ENCODE assay signal across 8 cellular contexts in the genomic region with DNA sequence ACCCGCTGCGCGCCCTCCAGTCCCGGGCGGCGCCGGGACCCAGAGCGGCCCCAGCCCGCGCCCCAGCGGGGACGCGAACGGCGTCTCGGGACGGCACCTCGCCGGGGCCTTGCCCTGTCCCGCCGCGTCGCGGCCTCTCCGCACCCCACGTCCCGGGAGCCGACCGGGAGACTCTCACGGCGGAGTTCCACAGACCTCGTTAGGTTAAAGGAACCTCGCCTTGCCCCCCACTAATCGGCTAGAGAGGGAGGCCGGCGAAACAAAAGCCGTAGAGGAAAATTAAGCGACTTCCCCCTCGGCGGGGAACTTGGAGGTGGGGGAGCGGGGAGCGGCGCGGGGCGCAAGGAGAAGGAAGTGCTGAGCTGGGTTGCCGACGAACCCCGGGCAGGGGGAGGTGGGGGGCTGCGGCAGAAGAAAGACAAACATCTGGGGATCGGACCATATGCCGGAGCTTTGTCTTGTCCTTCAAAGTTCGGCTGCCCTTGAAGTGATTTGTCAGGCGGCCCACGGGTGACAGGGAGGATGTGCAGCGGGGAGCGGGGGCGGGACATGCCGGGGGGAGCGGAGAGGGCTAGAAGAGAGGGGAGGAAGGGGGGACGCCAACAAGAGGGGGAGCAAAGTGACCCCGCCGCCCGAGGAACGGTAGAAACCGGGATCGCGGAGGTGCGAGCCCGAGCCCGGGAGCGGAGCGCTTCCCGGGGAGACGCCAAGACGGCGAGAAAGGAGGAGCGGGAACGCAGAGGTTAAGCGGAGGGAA.
DNase-seq lines count a peak whose midpoint lies in the region; ATAC-seq lines count a peak whose summit lies in the region.

No MANE protein-coding gene starts in this region.

- H3K4me1 Mint-ChIP-seq in activated naive CD8-positive, alpha-beta T cell treated with anti-CD3 and anti-CD28 coated beads, Interleukin-2, amount 10 ng/mL, durations not matched to agents 7 days and 5 days, result peaks cover 11% of the 10 kb centered on the region

- no peaks in the 10 kb centered on the region for H3K9me3 Mint-ChIP-seq in activated naive CD8-positive, alpha-beta T cell treated with anti-CD3 and anti-CD28 coated beads, Interleukin-2, amount 10 ng/mL, durations not matched to agents 7 days and 5 days

- H3K9me2 ChIP-seq in Karpas-422 (replicated peaks; ENCODE audit: insufficient read depth, low read length), result no peaks in the 10 kb centered on the region

- no peak overlapping the region for H3K27ac ChIP-seq in Karpas-422 (ENCODE audit: low read length)

- peak; percentile 32 for ATAC-seq in GM21367 (IDR thresholded peaks at IDR 0.05; ENCODE audit: unreplicated experiment)
- peak; percentile 48 for ATAC-seq in activated naive CD8-positive, alpha-beta T cell treated with anti-CD3 and anti-CD28 coated beads, Interleukin-2, amount 10 ng/mL, durations not matched to agents 7 days and 5 days (ENCODE audit: low read depth)

- H3K27me3 ChIP-seq in Karpas-422 (ENCODE audit: low read length), result peaks cover 3% of the 10 kb centered on the region; the same call in 1 of the 2 replicates

- H3K27ac Mint-ChIP-seq in activated naive CD8-positive, alpha-beta T cell treated with anti-CD3 and anti-CD28 coated beads, Interleukin-2, amount 10 ng/mL, durations not matched to agents 7 days and 5 days, result no peak overlapping the region

- H3K36me3 ChIP-seq in Karpas-422 (ENCODE audit: insufficient read depth, low read length), result no peaks in the 10 kb centered on the region

- H4K20me1 ChIP-seq in Karpas-422 (ENCODE audit: insufficient read depth, low read depth, low read length), result no peaks in the 10 kb centered on the region

- H3K4me2 ChIP-seq in Karpas-422 (ENCODE audit: low read depth, low read length, poor library complexity, severe bottlenecking), result peak overlapping the region; percentile 93

- peak overlapping the region; percentile 84 for H2AFZ ChIP-seq in Karpas-422 (ENCODE audit: low read length)

- H3K4me3 ChIP-seq in Karpas-422 (ENCODE audit: low read length) (peak overlapping the region; percentile 64), iPS-11a (ENCODE audit: low read depth, low read length) (peak overlapping the region; percentile 65)

- no peaks in the 10 kb centered on the region for H3K9me3 ChIP-seq in Karpas-422 (ENCODE audit: low read length)

- POLR2A ChIA-PET in activated naive CD8-positive, alpha-beta T cell treated with anti-CD3 and anti-CD28 coated beads, Interleukin-2, amount 10 ng/mL, durations not matched to agents 7 days and 5 days (lab: Charles Lee), result no interaction called here

- H3K9ac ChIP-seq in Karpas-422 (ENCODE audit: low read length), result peak overlapping the region; percentile 69

- DNase-seq in COLO668 (lab: John Stamatoyannopoulos, UW; ENCODE audit: unreplicated experiment), result peak; percentile 71
- DNase-seq in Karpas-422, result peak; percentile 69
- peak; percentile 40 for DNase-seq in activated naive CD8-positive, alpha-beta T cell treated with anti-CD3 and anti-CD28 coated beads, Interleukin-2, amount 10 ng/mL, durations not matched to agents 7 days and 5 days
- peak; percentile 3 for DNase-seq in stimulated activated CD4-positive, alpha-beta T cell treated with anti-CD3 and anti-CD28 coated beads, Interleukin-1b, Interleukin-23, amount 100 ng/mL, for 48 hours
- DNase-seq in HUDEP-2 (lab: John Stamatoyannopoulos, UW; ENCODE audit: unreplicated experiment in 76 of 76), result no peak
- no peak for DNase-seq in NK-92 treated with Interleukin-12 subunit alpha and Interleukin-12 subunit beta, amount 100 ng/mL, for 24 hours (lab: John Stamatoyannopoulos, UW)

- H3K27me3 Mint-ChIP-seq in activated naive CD8-positive, alpha-beta T cell treated with anti-CD3 and anti-CD28 coated beads, Interleukin-2, amount 10 ng/mL, durations not matched to agents 7 days and 5 days, result peaks cover 47% of the 10 kb centered on the region

- H3K36me3 Mint-ChIP-seq in activated naive CD8-positive, alpha-beta T cell treated with anti-CD3 and anti-CD28 coated beads, Interleukin-2, amount 10 ng/mL, durations not matched to agents 7 days and 5 days, result no peaks in the 10 kb centered on the region

- H3K4me3 Mint-ChIP-seq in activated naive CD8-positive, alpha-beta T cell treated with anti-CD3 and anti-CD28 coated beads, Interleukin-2, amount 10 ng/mL, durations not matched to agents 7 days and 5 days, result peak overlapping the region; percentile 61

- no peaks in the 10 kb centered on the region for H3K79me2 ChIP-seq in Karpas-422 (ENCODE audit: low read length)

- H3K4me1 ChIP-seq in Karpas-422 (ENCODE audit: low read length), result peaks cover 66% of the 10 kb centered on the region

Comparison
In these comparisons a context has a peak if more than half of its experiments do, and no peak if none do; other contexts are left out.
1. DNase-seq: peak in COLO668 (single experiment), Karpas-422 (single experiment), activated naive CD8-positive, alpha-beta T cell treated with anti-CD3 and anti-CD28 coated beads, Interleukin-2, amount 10 ng/mL, durations not matched to agents 7 days and 5 days (single experiment) and stimulated activated CD4-positive, alpha-beta T cell treated with anti-CD3 and anti-CD28 coated beads, Interleukin-1b, Interleukin-23, amount 100 ng/mL, for 48 hours (single experiment); none in HUDEP-2 (0 of 76) and NK-92 treated with Interleukin-12 subunit alpha and Interleukin-12 subunit beta, amount 100 ng/mL, for 24 hours (single experiment).